10 cellular contexts compared by ENCODE assay signal in genomic region chr15:75891895-75892294, GRCh38. TPM values are rescaled to one million over a fixed set of nuclear protein-coding genes. Genes with fewer than 3 reads are reported as not detected.
DNase-seq lines count a peak whose midpoint lies in the region; ATAC-seq, FAIRE-seq and TF ChIP-seq lines count a peak whose summit lies in the region.
"Had no signal": no experiment of that assay in that cellular context is flagged by ENCODE, and none has a peak within 500 bp of the region (broad histone marks: within the 10 kb centered on the region; RNA-seq: fewer than 3 reads in every experiment).

No MANE protein-coding gene starts in this region.

- H3K36me3 Mint-ChIP-seq in T-helper 2 cell treated with Interferon-gamma antibody and Interleukin-4, amounts not matched to agents 5 μg/mL and 100 μg/mL, for 36 hours (ENCODE audit: low read depth), result peaks cover 23% of the 10 kb centered on the region
- H3K36me3 Mint-ChIP-seq in CD8-positive, alpha-beta T cell, result peaks cover 43% of the 10 kb centered on the region

- H3K27ac Mint-ChIP-seq in T-helper 2 cell treated with Interferon-gamma antibody and Interleukin-4, amounts not matched to agents 5 μg/mL and 100 μg/mL, for 36 hours, result no peak overlapping the region
- no peak overlapping the region for H3K27ac Mint-ChIP-seq in CD8-positive, alpha-beta T cell

- FAIRE-seq in K562 (lab: Jason Lieb, UNC), result no peak

- in situ Hi-C loops in K562 (cut with MboI) (no loop called here), HAP-1 (cut with MboI; ENCODE audit: low sequenced_read_pairs) (no loop called here)

- no peaks in the 10 kb centered on the region for H3K27me3 Mint-ChIP-seq in T-helper 2 cell treated with Interferon-gamma antibody and Interleukin-4, amounts not matched to agents 5 μg/mL and 100 μg/mL, for 36 hours (ENCODE audit: low read depth)
- H3K27me3 Mint-ChIP-seq in CD8-positive, alpha-beta T cell (ENCODE audit: low read depth), result no peaks in the 10 kb centered on the region

- no peak for TF ChIP-seq RAD21 in K562 (CRISPR knock-in tag; conservative IDR thresholded peaks at IDR 0.05 in 1 of 2, IDR thresholded peaks at IDR 0.05 in 1 of 2)

- H3K4me2 ChIP-seq in K562 (ENCODE audit: insufficient read depth, low read length), result no peak overlapping the region

- TF ChIP-seq POLR2A in K562 (conservative IDR thresholded peaks at IDR 0.05), result no peak

- H3K4me3 ChIP-seq in K562 (no peak overlapping the region), mesodermal cell (ENCODE audit: extremely low read depth, insufficient read depth, low read length, poor library complexity, severe bottlenecking) (no peak overlapping the region), HAP-1 (no peak overlapping the region)
- H3K4me3 ChIP-seq in CD8-positive, alpha-beta T cell (ENCODE audit: low read depth, low read length), result no peak overlapping the region
- H3K4me3 ChIP-seq: pancreas had no signal

- TF ChIP-seq EP300 in K562 (IDR thresholded peaks at IDR 0.05; ENCODE audit: low read length), result no peak

- no peaks in the 10 kb centered on the region for H3K79me2 ChIP-seq in K562 (ENCODE audit: control insufficient read depth, insufficient read depth, low read length)

- no peaks in the 10 kb centered on the region for H4K20me1 ChIP-seq in K562 (replicated peaks; ENCODE audit: control insufficient read depth, insufficient read depth, low read length)

- no peaks in the 10 kb centered on the region for H3K9me1 ChIP-seq in K562 (ENCODE audit: control insufficient read depth, insufficient read depth, low read length)

- peak overlapping the region; percentile 47; the same call in 2 of the 3 replicates for H3K27ac ChIP-seq in K562 (ENCODE audit: extremely low read depth, low read depth, low read length)
- H3K27ac ChIP-seq in mesodermal cell (ENCODE audit: low read depth, low read length, severe bottlenecking), result peak overlapping the region; percentile 97
- no peak overlapping the region for H3K27ac ChIP-seq in CD8-positive, alpha-beta T cell (ENCODE audit: low read depth, low read length)
- H3K27ac ChIP-seq: pancreas had no signal

- no peak overlapping the region for H3K4me3 Mint-ChIP-seq in T-helper 2 cell treated with Interferon-gamma antibody and Interleukin-4, amounts not matched to agents 5 μg/mL and 100 μg/mL, for 36 hours
- no peak overlapping the region for H3K4me3 Mint-ChIP-seq in CD8-positive, alpha-beta T cell

- no peaks in the 10 kb centered on the region for H3K9me3 Mint-ChIP-seq in T-helper 2 cell treated with Interferon-gamma antibody and Interleukin-4, amounts not matched to agents 5 μg/mL and 100 μg/mL, for 36 hours
- no peaks in the 10 kb centered on the region for H3K9me3 Mint-ChIP-seq in CD8-positive, alpha-beta T cell

- POLR2A ChIA-PET in K562 (lab: Yijun Ruan, JAX), result interaction anchor here (1.2 to 2.3 kb wide), 3 partner anchors 9 to 12 kb away, joined by 3 to 6 read pairs (median 5); partner anchors contain the start of gene FBXO22
- POLR2A ChIA-PET in CD8-positive, alpha-beta T cell (lab: Charles Lee), result no interaction called here

- intact Hi-C loops in K562 (cut with micrococcal nuclease), result no loop called here
- intact Hi-C loops in CD8-positive, alpha-beta T cell (cut with DNase I, micrococcal nuclease), result no loop called here

- BruUV-seq in K562 (replicated peaks; lab: Mats Ljungman, UMichigan), result no TSS peak

- H3K36me3 ChIP-seq in K562 (ENCODE audit: control insufficient read depth, insufficient read depth, low read length), result peaks cover 65% of the 10 kb centered on the region
- peaks cover 57% of the 10 kb centered on the region for H3K36me3 ChIP-seq in mesodermal cell (ENCODE audit: control insufficient read depth, insufficient read depth, low read length)
- peaks cover 46% of the 10 kb centered on the region for H3K36me3 ChIP-seq in HAP-1 (replicated peaks)
- no peaks in the 10 kb centered on the region for H3K36me3 ChIP-seq in CD8-positive, alpha-beta T cell (ENCODE audit: insufficient read depth, low read length)
- H3K36me3 ChIP-seq: pancreas had no signal

- H3K27me3 ChIP-seq in K562 (ENCODE audit: control insufficient read depth in 2 of 2, insufficient read depth in 2 of 2, low read length in 2 of 2), result no peaks in the 10 kb centered on the region
- no peaks in the 10 kb centered on the region for H3K27me3 ChIP-seq in HAP-1 (ENCODE audit: low read depth)
- H3K27me3 ChIP-seq in CD8-positive, alpha-beta T cell (ENCODE audit: insufficient read depth, low read length), result no peaks in the 10 kb centered on the region
- H3K27me3 ChIP-seq: pancreas had no signal

- H3K4me1 Mint-ChIP-seq in T-helper 2 cell treated with Interferon-gamma antibody and Interleukin-4, amounts not matched to agents 5 μg/mL and 100 μg/mL, for 36 hours (ENCODE audit: low read depth), result peaks cover 9% of the 10 kb centered on the region
- peaks cover 2% of the 10 kb centered on the region for H3K4me1 Mint-ChIP-seq in CD8-positive, alpha-beta T cell (ENCODE audit: low read depth)

- no peaks in the 10 kb centered on the region for H3K9me3 ChIP-seq in K562 (replicated peaks; ENCODE audit: control insufficient read depth, insufficient read depth, low read depth, low read length)
- no peaks in the 10 kb centered on the region for H3K9me3 ChIP-seq in mesodermal cell (ENCODE audit: control insufficient read depth, low read length)
- no peaks in the 10 kb centered on the region for H3K9me3 ChIP-seq in HAP-1
- H3K9me3 ChIP-seq in CD8-positive, alpha-beta T cell (ENCODE audit: low read length), result no peaks in the 10 kb centered on the region
- H3K9me3 ChIP-seq: pancreas had no signal

- no peak overlapping the region for H2AFZ ChIP-seq in K562 (ENCODE audit: low read depth, low read length)

- CTCF ChIA-PET in K562 (lab: Yijun Ruan, JAX; ENCODE audit: low intra/inter-chr PET ratio), result no interaction called here
- CTCF ChIA-PET in CD8-positive, alpha-beta T cell (lab: Charles Lee), result no interaction called here

- H3K4me1 ChIP-seq in K562 (replicated peaks in 1 of 2; ENCODE audit: control insufficient read depth in 2 of 2, insufficient read depth in 2 of 2, low read length in 2 of 2) (0 out of 5 replicates have a peak, but pooled peaks cover 0 to 3% of the 10 kb centered on the region in 2 experiments), mesodermal cell (ENCODE audit: control insufficient read depth, insufficient read depth, low read length, poor library complexity, severe bottlenecking) (peaks cover 18% of the 10 kb centered on the region), HAP-1 (peaks cover 3% of the 10 kb centered on the region; the same call in 1 of the 2 replicates)
- no peaks in the 10 kb centered on the region for H3K4me1 ChIP-seq in CD8-positive, alpha-beta T cell (ENCODE audit: insufficient read depth, low read length)
- H3K4me1 ChIP-seq: pancreas had no signal

- TF ChIP-seq CTCF in K562 (IDR thresholded peaks at IDR 0.05 in 2 of 3, conservative IDR thresholded peaks at IDR 0.05 in 1 of 3; ENCODE audit: insufficient read depth in 2 of 3, low read depth in 1 of 3, low read length in 3 of 3), result no peak
- no peak for TF ChIP-seq CTCF in CD8-positive, alpha-beta T cell (IDR thresholded peaks at IDR 0.05)

- no peak overlapping the region for H3K9ac ChIP-seq in K562 (ENCODE audit: insufficient read depth in 1 of 2, low read depth in 2 of 2, low read length in 2 of 2)

- no peak; the same call in 2 of the 3 replicates for ATAC-seq in K562
- ATAC-seq in CD8-positive, alpha-beta T cell, result no peak

- DNase-seq in EH (ENCODE audit: low read depth) (peak; percentile 90), NCI-H226 (peak; percentile 81), K562 (ENCODE audit: extremely low read depth in 1 of 4, low spot score in 3 of 4) (no peak), activated gamma-delta T cell treated with Interleukin-2 at 50 U/mL for 16 hours (no peak), HAP-1 (ENCODE audit: low spot score in 2 of 2) (no peak)
- no peak for DNase-seq in T-helper 2 cell treated with Interferon-gamma antibody and Interleukin-4, amounts not matched to agents 5 μg/mL and 100 μg/mL, for 36 hours (ENCODE audit: low spot score)
- DNase-seq in CD8-positive, alpha-beta T cell, result no peak
- DNase-seq: NCI-H1417 treated with DMSO at 0.1 percent for 48 hours, pancreas had no signal

RNA-seq across cellular contexts. Expression of gene FBXO22, which starts 11.8 kb away (rescaled TPM):
- total RNA-seq in K562 (2011; cell fraction: chromatin; rRNA removed; ENCODE audit: low replicate concordance), result 64.2 and 108 TPM in 2 replicates
- total RNA-seq in K562 (2011; cell fraction: nucleolus; rRNA removed), result 35.4 and 44.9 TPM in 2 replicates
- total RNA-seq in K562 (2011; cell fraction: nucleoplasm; rRNA removed), result 59.8 and 82.0 TPM in 2 replicates
- total RNA-seq in K562 (2014; rRNA removed), result 68.8 and 69.6 TPM in 2 replicates
- 75.5 and 81.7 TPM in 2 replicates for total RNA-seq in K562 (2014; rRNA removed; fragmentation: Illumina TruSeq; extraction: Trizol)
- 52.7 and 53.0 TPM in 2 replicates for total RNA-seq in K562 (2015; rRNA removed; fragmentation: Illumina TruSeq; extraction: Trizol)
- 81.4 and 85.9 TPM in 2 replicates for total RNA-seq in K562 (2021)
- polyA plus RNA-seq in K562 (2011; rRNA removed), result 76.6 and 99.4 TPM in 2 replicates
- polyA plus RNA-seq in K562 (2011; cell fraction: cytosol; rRNA removed), result 45.7 and 49.8 TPM in 2 replicates
- polyA plus RNA-seq in K562 (2011; cell fraction: nucleus; rRNA removed), result 61.1 and 62.7 TPM in 2 replicates
- polyA plus RNA-seq in K562 (2012), result 49.0 and 61.2 TPM in 2 replicates
- polyA plus RNA-seq in K562 (2014; fragmentation: Illumina TruSeq; extraction: Trizol), result 53.4 and 66.5 TPM in 2 replicates
- 10 to 100 TPM; 24.4 to 31.0 TPM for polyA plus RNA-seq in K562 (2014; fragmentation: Nextera tagmentation; extraction: Ambion mirVana)
- 54.8 and 63.4 TPM in 2 replicates for polyA plus RNA-seq in K562 (2014; rRNA removed)
- polyA minus RNA-seq in K562 (2011; rRNA and poly(A)+ RNA removed), result 74.7 and 82.1 TPM in 2 replicates
- polyA minus RNA-seq in K562 (2011; cell fraction: cytosol; rRNA and poly(A)+ RNA removed), result 41.8 and 46.7 TPM in 2 replicates
- polyA minus RNA-seq in K562 (2011; cell fraction: nucleus; rRNA and poly(A)+ RNA removed), result 35.5 and 53.4 TPM in 2 replicates
- 61.9 TPM for polyA plus RNA-seq in mesodermal cell (2013, experiment 1 of 2)
- 59.0 TPM for polyA plus RNA-seq in mesodermal cell (2013, experiment 2 of 2)
- total RNA-seq in CD8-positive, alpha-beta T cell, result 1 to 10 TPM; 6.1 to 6.4 TPM

RNA-seq across cellular contexts. Expression of gene UBE2Q2, which starts 48.6 kb away (rescaled TPM):
- 25.9 and 57.4 TPM in 2 replicates for total RNA-seq in K562 (2011; cell fraction: chromatin; rRNA removed; ENCODE audit: low replicate concordance)
- 17.8 and 19.2 TPM in 2 replicates for total RNA-seq in K562 (2011; cell fraction: nucleolus; rRNA removed)
- total RNA-seq in K562 (2011; cell fraction: nucleoplasm; rRNA removed), result 40.3 and 64.1 TPM in 2 replicates
- total RNA-seq in K562 (2014; rRNA removed), result 11.6 and 12.1 TPM in 2 replicates
- total RNA-seq in K562 (2014; rRNA removed; fragmentation: Illumina TruSeq; extraction: Trizol), result 22.0 and 22.9 TPM in 2 replicates
- 20.2 and 24.0 TPM in 2 replicates for total RNA-seq in K562 (2015; rRNA removed; fragmentation: Illumina TruSeq; extraction: Trizol)
- total RNA-seq in K562 (2021), result 15.2 and 16.2 TPM in 2 replicates
- polyA plus RNA-seq in K562 (2011; rRNA removed), result 15.4 and 19.2 TPM in 2 replicates
- polyA plus RNA-seq in K562 (2011; cell fraction: cytosol; rRNA removed), result 5.5 and 7.4 TPM in 2 replicates
- 19.2 and 26.7 TPM in 2 replicates for polyA plus RNA-seq in K562 (2011; cell fraction: nucleus; rRNA removed)
- polyA plus RNA-seq in K562 (2012), result 13.1 and 13.6 TPM in 2 replicates
- polyA plus RNA-seq in K562 (2014; fragmentation: Illumina TruSeq; extraction: Trizol), result 13.4 and 16.9 TPM in 2 replicates
- polyA plus RNA-seq in K562 (2014; fragmentation: Nextera tagmentation; extraction: Ambion mirVana), result 1 to 10 TPM; 6.2 to 7.1 TPM
- polyA plus RNA-seq in K562 (2014; rRNA removed), result 13.0 and 13.5 TPM in 2 replicates
- polyA minus RNA-seq in K562 (2011; rRNA and poly(A)+ RNA removed), result 16.7 and 18.0 TPM in 2 replicates
- 6.3 and 6.8 TPM in 2 replicates for polyA minus RNA-seq in K562 (2011; cell fraction: cytosol; rRNA and poly(A)+ RNA removed)
- 25.3 and 28.0 TPM in 2 replicates for polyA minus RNA-seq in K562 (2011; cell fraction: nucleus; rRNA and poly(A)+ RNA removed)
- 29.2 TPM for polyA plus RNA-seq in mesodermal cell (2013, experiment 1 of 2)
- polyA plus RNA-seq in mesodermal cell (2013, experiment 2 of 2), result 40.5 TPM
- 10 to 100 TPM; 28.5 to 30.4 TPM for total RNA-seq in CD8-positive, alpha-beta T cell

Comparison
In these comparisons a context has a peak if more than half of its experiments do, and no peak if none do; other contexts are left out.
1. DNase-seq: peak in EH (single experiment) and NCI-H226 (single experiment); none in K562 (0 of 4), T-helper 2 cell treated with Interferon-gamma antibody and Interleukin-4, amounts not matched to agents 5 μg/mL and 100 μg/mL, for 36 hours (single experiment), activated gamma-delta T cell treated with Interleukin-2 at 50 U/mL for 16 hours (single experiment), HAP-1 (0 of 2) and CD8-positive, alpha-beta T cell (0 of 7).
2. RNA of gene FBXO22, which starts 11.8 kb away (total RNA-seq): 35.4 to 108 TPM in K562; 6.1 to 6.4 TPM in CD8-positive, alpha-beta T cell; every median in the first group is over 4 times any median in the second.